Comparison of ENCODE assay signal across 15 cellular contexts in genomic region chr12:49821375-49822287, GRCh38. TPM values are rescaled to one million over a fixed set of nuclear protein-coding genes. Genes with fewer than 3 reads are reported as not detected.
DNase-seq lines count a peak whose midpoint lies in the region; ATAC-seq, FAIRE-seq and TF ChIP-seq lines count a peak whose summit lies in the region.
"Had no signal": no experiment of that assay in that cellular context is flagged by ENCODE, and none has a peak within 500 bp of the region (broad histone marks: within the 10 kb centered on the region; RNA-seq: fewer than 3 reads in every experiment).

No MANE protein-coding gene starts in this region.

- H3K9me2 ChIP-seq in OCI-LY7 (ENCODE audit: insufficient read depth, low read length) = no peaks in the 10 kb centered on the region

- CTCF ChIA-PET in OCI-LY7 (lab: Charles Lee; ENCODE audit: unreplicated experiment) (interaction anchor here (0.6 kb wide), 1 partner anchor 1366 kb away, joined by 4 read pairs; no protein-coding TSS in a partner anchor), endothelial cell of umbilical vein (lab: Charles Lee) (interaction anchor here (0.7 to 9.0 kb wide), 8 partner anchors 11 to 146 kb away, joined by 3 to 54 read pairs (median 4); no protein-coding TSS in a partner anchor)

- no peaks in the 10 kb centered on the region for H3K9me3 ChIP-seq in heart right ventricle
- no peaks in the 10 kb centered on the region for H3K9me3 ChIP-seq in OCI-LY7 (ENCODE audit: low read length)
- no peaks in the 10 kb centered on the region for H3K9me3 ChIP-seq in endothelial cell of umbilical vein (replicated peaks; ENCODE audit: control insufficient read depth, insufficient read depth, low read length)
- H3K9me3 ChIP-seq: vagina had no signal

- peak overlapping the region; percentile 68 for H3K4me2 ChIP-seq in OCI-LY7 (ENCODE audit: low read length)
- H3K4me2 ChIP-seq in endothelial cell of umbilical vein (ENCODE audit: insufficient read depth, low read length) = peak overlapping the region; percentile 37

- H3K27ac ChIP-seq in heart right ventricle (peak overlapping the region in 7 of 10 donors; percentile 21 to 77 (median 41)), OCI-LY7 (ENCODE audit: low read depth, low read length, poor library complexity, severe bottlenecking) (peak overlapping the region; percentile 26), endothelial cell of umbilical vein (ENCODE audit: insufficient read depth, low read depth, low read length) (peak overlapping the region; percentile 54), substantia nigra (ENCODE audit: low read depth, low read length, poor library complexity, severe bottlenecking) (peak overlapping the region; percentile 64)
- H3K27ac ChIP-seq: vagina had no signal

- H2AFZ ChIP-seq in OCI-LY7 (ENCODE audit: low read length) (peak overlapping the region; percentile 51; the same call in 1 of the 2 replicates), endothelial cell of umbilical vein (ENCODE audit: low read depth, low read length) (no peak overlapping the region)

- POLR2A ChIA-PET in OCI-LY7 (lab: Charles Lee) = interaction anchor here (0.6 to 2.0 kb wide), 5 partner anchors 7 to 441 kb away, joined by 3 to 4 read pairs (median 3); no protein-coding TSS in a partner anchor
- POLR2A ChIA-PET in endothelial cell of umbilical vein (lab: Charles Lee) = interaction anchor here (1.0 to 1.3 kb wide), 4 partner anchors 11 to 80 kb away, joined by 3 to 4 read pairs (median 3); partner anchors contain the start of genes BCDIN3D and TMBIM6

- H3K9ac ChIP-seq in endothelial cell of umbilical vein (replicated peaks; ENCODE audit: extremely low read depth, insufficient read depth, low read length) = no peak overlapping the region

- H3K4me3 ChIP-seq in heart right ventricle = no peak overlapping the region
- peak overlapping the region; percentile 27 for H3K4me3 ChIP-seq in OCI-LY7 (ENCODE audit: low read depth, low read length, poor library complexity, severe bottlenecking)
- no peak overlapping the region for H3K4me3 ChIP-seq in endothelial cell of umbilical vein (replicated peaks in 1 of 3; ENCODE audit: insufficient read depth in 1 of 3, low read depth in 1 of 3, low read length in 3 of 3)
- H3K4me3 ChIP-seq: vagina had no signal

- no peaks in the 10 kb centered on the region for H3K79me2 ChIP-seq in OCI-LY7 (ENCODE audit: insufficient read depth, low read depth, low read length)
- H3K79me2 ChIP-seq in endothelial cell of umbilical vein (ENCODE audit: control insufficient read depth, insufficient read depth, low read length) = peaks cover 56% of the 10 kb centered on the region

- no peak for TF ChIP-seq POLR2A in endothelial cell of umbilical vein (IDR thresholded peaks at IDR 0.05; ENCODE audit: low read depth, low read length)

- dilution Hi-C loops in endothelial cell of umbilical vein (cut with MboI; ENCODE audit: extremely low pct_ligation_motif_present, low sequenced_read_pairs) = no loop called here

- H3K27me3 ChIP-seq in heart right ventricle (no peaks in the 10 kb centered on the region), endothelial cell of umbilical vein (ENCODE audit: control insufficient read depth in 2 of 2, insufficient read depth in 2 of 2, low read length in 2 of 2) (no peaks in the 10 kb centered on the region)
- H3K27me3 ChIP-seq: vagina had no signal

- FAIRE-seq in endothelial cell of umbilical vein (lab: Jason Lieb, UNC) = peak; percentile 40
- FAIRE-seq: G401.6, GM19239 had no signal

- peaks cover 22 to 86% (median 65%) of the 10 kb centered on the region in 9 donors for H3K4me1 ChIP-seq in heart right ventricle
- H3K4me1 ChIP-seq in OCI-LY7 (ENCODE audit: insufficient read depth, low read length, poor library complexity, severe bottlenecking) = peaks cover 20% of the 10 kb centered on the region
- peaks cover 42% of the 10 kb centered on the region for H3K4me1 ChIP-seq in endothelial cell of umbilical vein (ENCODE audit: control insufficient read depth, extremely low read depth, insufficient read depth, low read length)

- no peak for ATAC-seq in heart right ventricle
- ATAC-seq in Right ventricle myocardium inferior = no peak
- ATAC-seq in HG03457 (IDR thresholded peaks at IDR 0.05; ENCODE audit: unreplicated experiment) = no peak
- no peak for ATAC-seq in HG03565 (IDR thresholded peaks at IDR 0.05; ENCODE audit: unreplicated experiment)

- H4K20me1 ChIP-seq in OCI-LY7 (ENCODE audit: insufficient read depth, low read length) (no peaks in the 10 kb centered on the region), endothelial cell of umbilical vein (replicated peaks; ENCODE audit: control insufficient read depth, extremely low read depth, insufficient read depth, low read length) (no peaks in the 10 kb centered on the region)

- no peak for DNase-seq in heart right ventricle
- no peak for DNase-seq in Right ventricle myocardium inferior (ENCODE audit: missing footprints)
- no peak for DNase-seq in OCI-LY7 (ENCODE audit: low spot score)
- no peak for DNase-seq in endothelial cell of umbilical vein (ENCODE audit: low read depth, low spot score)
- DNase-seq in substantia nigra (lab: John Stamatoyannopoulos, UW) = peak in 13 of 49 donors; percentile 9 to 45 (median 33)
- DNase-seq in SHP77 (lab: John Stamatoyannopoulos, UW) = no peak
- DNase-seq: activated CD8-positive, alpha-beta memory T cell treated with anti-CD3 and anti-CD28 coated beads, Interleukin-2, amount 50 U/mL, for 48 hours; midbrain; NCI-H1694 treated with DMSO at 0.1 percent for 48 hours; NCI-H510A treated with DMSO at 0.1 percent for 48 hours had no signal

- intact Hi-C loops in heart right ventricle (cut with DNase I) (loop anchor here in 1 of 10 donors (10.0 kb wide), 1 partner anchor 177 kb away; no protein-coding TSS in a partner anchor), Right ventricle myocardium inferior (cut with DNase I) (no loop called here), OCI-LY7 (cut with micrococcal nuclease; ENCODE audit: unreplicated experiment) (no loop called here), endothelial cell of umbilical vein (cut with micrococcal nuclease) (loop anchor here (1.0 kb wide), 1 partner anchor 37 kb away; no protein-coding TSS in a partner anchor)

- no peak for TF ChIP-seq CTCF in heart right ventricle (IDR thresholded peaks at IDR 0.05)
- TF ChIP-seq CTCF in OCI-LY7 (conservative IDR thresholded peaks at IDR 0.05; ENCODE audit: low read length) = peak; percentile 33; the same call in 1 of the 2 replicates
- no peak for TF ChIP-seq CTCF in endothelial cell of umbilical vein (IDR thresholded peaks at IDR 0.05; ENCODE audit: extremely low read depth in 1 of 2, insufficient read depth in 1 of 2, low read depth in 1 of 2, low read length in 2 of 2)

- H3K36me3 ChIP-seq in heart right ventricle (peaks cover 0 to 11% (median 2%) of the 10 kb centered on the region in 9 donors), OCI-LY7 (ENCODE audit: insufficient read depth, low read length) (peaks cover 7% of the 10 kb centered on the region; the same call in 1 of the 2 replicates), endothelial cell of umbilical vein (ENCODE audit: control insufficient read depth in 2 of 2, extremely low read depth in 1 of 2, insufficient read depth in 2 of 2, low read length in 2 of 2) (peaks cover 0 to 4% of the 10 kb centered on the region in 2 experiments)
- H3K36me3 ChIP-seq: vagina had no signal

- 67 to 69% methylated on average over 10 of the region's 10 CpGs for WGBS in heart right ventricle, 2 donors

- BruUV-seq in OCI-LY7 (replicated peaks; lab: Mats Ljungman, UMichigan) (no TSS peak), endothelial cell of umbilical vein (replicated peaks; lab: Mats Ljungman, UMichigan) (no TSS peak)

- H3K9me1 ChIP-seq in endothelial cell of umbilical vein (replicated peaks; ENCODE audit: control insufficient read depth, extremely low read depth, insufficient read depth, low read length) = no peaks in the 10 kb centered on the region

TF ChIP-seq in endothelial cell of umbilical vein, 7 proteins besides CTCF, POLR2A, EP300 and RAD21 (continues in another document):
- TF ChIP-seq JUN (IDR thresholded peaks at IDR 0.05; ENCODE audit: borderline replicate concordance, insufficient read depth, insufficient read length, low read depth) = no peak
- TF ChIP-seq GATA2 (IDR thresholded peaks at IDR 0.05; ENCODE audit: insufficient read depth, insufficient read length, low read depth, low read length) = no peak
- TF ChIP-seq FOS (IDR thresholded peaks at IDR 0.05; ENCODE audit: borderline replicate concordance, insufficient read depth, low read length) = no peak
- TF ChIP-seq MYC (IDR thresholded peaks at IDR 0.05; ENCODE audit: low read depth, low read length) = no peak
- TF ChIP-seq POLR2AphosphoS5 (IDR thresholded peaks at IDR 0.05; ENCODE audit: insufficient read depth, low read depth, low read length) = no peak

RNA-seq across cellular contexts. Expression of gene NCKAP5L, which starts 6.6 kb away (rescaled TPM):
- total RNA-seq in heart right ventricle = 10 to 100 TPM; 17.3 to 32.1 (median 23.7) TPM
- polyA plus RNA-seq in heart right ventricle = 10 to 100 TPM; 11.6 to 44.6 TPM
- 32.7 TPM for total RNA-seq in Right ventricle myocardium inferior
- total RNA-seq in OCI-LY7 (2014; rRNA removed; shearing (Covaris generic)) = 4.6 TPM in 2 replicates
- total RNA-seq in OCI-LY7 (2022) = 9.5 and 12.2 TPM in 2 replicates
- 46.1 and 52.1 TPM in 2 replicates for total RNA-seq in endothelial cell of umbilical vein
- 17.4 and 22.7 TPM in 2 replicates for polyA plus RNA-seq in endothelial cell of umbilical vein
- 10.1 and 15.0 TPM in 2 replicates for polyA plus RNA-seq in endothelial cell of umbilical vein (2011; cell fraction: cytosol; rRNA removed)
- 42.4 and 45.5 TPM in 2 replicates for polyA plus RNA-seq in endothelial cell of umbilical vein (2011; cell fraction: nucleus; rRNA removed)
- polyA plus RNA-seq in endothelial cell of umbilical vein (2012) = 18.4 and 23.6 TPM in 2 replicates
- polyA minus RNA-seq in endothelial cell of umbilical vein = 23.1 and 25.5 TPM in 2 replicates
- polyA minus RNA-seq in endothelial cell of umbilical vein (2011; cell fraction: cytosol; rRNA and poly(A)+ RNA removed) = 7.8 TPM
- 29.3 and 38.6 TPM in 2 replicates for polyA minus RNA-seq in endothelial cell of umbilical vein (2011; cell fraction: nucleus; rRNA and poly(A)+ RNA removed)

RNA-seq across cellular contexts. Expression of gene BCDIN3D, which starts 21.3 kb away (rescaled TPM):
- total RNA-seq in heart right ventricle = 1 to 10 TPM; 1.1 to 3.9 (median 2.4) TPM
- polyA plus RNA-seq in heart right ventricle = 1 to 10 TPM; 2.0 TPM
- 2.6 TPM for total RNA-seq in Right ventricle myocardium inferior
- 7.5 and 8.4 TPM in 2 replicates for total RNA-seq in OCI-LY7 (2014; rRNA removed; shearing (Covaris generic))
- 9.7 and 10.1 TPM in 2 replicates for total RNA-seq in OCI-LY7 (2022)
- total RNA-seq in endothelial cell of umbilical vein = 2.5 and 3.1 TPM in 2 replicates
- 1.8 TPM in 2 replicates for polyA plus RNA-seq in endothelial cell of umbilical vein
- polyA plus RNA-seq in endothelial cell of umbilical vein (2011; cell fraction: cytosol; rRNA removed) = 1.5 and 1.7 TPM in 2 replicates
- 1.4 and 1.5 TPM in 2 replicates for polyA plus RNA-seq in endothelial cell of umbilical vein (2011; cell fraction: nucleus; rRNA removed)
- 1.1 and 2.1 TPM in 2 replicates for polyA plus RNA-seq in endothelial cell of umbilical vein (2012)
- polyA minus RNA-seq in endothelial cell of umbilical vein = 0.92 and 2.1 TPM in 2 replicates
- polyA minus RNA-seq in endothelial cell of umbilical vein (2011; cell fraction: cytosol; rRNA and poly(A)+ RNA removed) = 1.9 TPM
- polyA minus RNA-seq in endothelial cell of umbilical vein (2011; cell fraction: nucleus; rRNA and poly(A)+ RNA removed) = 1.2 and 2.4 TPM in 2 replicates
